Comparison of ENCODE assay signal across 8 cellular contexts in the genomic region with DNA sequence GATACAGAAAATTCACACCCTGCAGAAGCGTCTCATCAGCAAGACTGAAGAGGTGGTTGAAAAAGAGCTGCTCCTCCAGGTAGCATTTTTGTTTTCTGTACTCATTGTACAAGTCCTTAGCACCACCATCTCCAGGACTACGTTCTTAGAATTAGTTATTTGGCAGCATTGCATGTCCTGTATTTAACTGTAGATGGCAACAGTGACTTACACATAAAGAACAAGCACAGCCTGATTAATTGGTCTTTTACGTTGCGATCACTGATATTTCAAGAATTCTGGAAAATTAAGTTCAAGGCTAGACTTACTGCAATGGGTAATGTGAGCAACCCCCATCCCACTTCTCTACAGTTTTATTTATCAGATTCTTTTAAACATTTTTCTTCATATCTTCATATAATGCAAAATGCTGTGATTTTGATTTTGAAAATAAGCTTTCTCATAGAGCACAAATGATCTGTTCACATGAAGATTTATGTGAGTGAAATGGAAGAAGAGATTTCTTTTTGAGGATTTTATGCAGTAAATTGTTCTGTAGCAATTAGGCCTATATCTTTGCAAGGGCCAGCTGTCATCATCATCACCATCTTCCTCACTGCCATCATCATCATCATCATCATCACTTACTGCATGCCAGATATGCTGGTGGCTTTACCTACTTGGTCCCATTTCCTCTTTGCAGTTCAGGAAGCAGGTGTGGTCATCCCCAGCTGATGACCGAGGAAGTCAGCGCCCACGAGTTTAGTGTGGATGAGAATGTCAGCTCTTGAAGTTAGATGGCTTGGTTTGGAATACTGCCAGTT. TPM values are rescaled to one million over a fixed set of nuclear protein-coding genes. Genes with fewer than 3 reads are reported as not detected.
DNase-seq lines count a peak whose midpoint lies in the region; ATAC-seq and TF ChIP-seq lines count a peak whose summit lies in the region.

No MANE protein-coding gene starts in this region.

- H3K4me3 ChIP-seq in adipocyte (ENCODE audit: low read length) = no peak overlapping the region
- H3K4me3 ChIP-seq in left lung = no peak overlapping the region

- H3K36me3 ChIP-seq in adipocyte (ENCODE audit: control insufficient read depth, insufficient read depth, low read length, severe bottlenecking) (no peaks in the 10 kb centered on the region), left lung (no peaks in the 10 kb centered on the region)

- no peak overlapping the region for H3K27ac Mint-ChIP-seq in activated T-cell treated with anti-CD3 and anti-CD28 coated beads, Interleukin-2, amount 50 U/mL, for 72 hours

- TF ChIP-seq CTCF in left lung (IDR thresholded peaks at IDR 0.05) = peak in 1 of 2 donors; percentile 48

- H3K27me3 ChIP-seq in adipocyte (replicated peaks; ENCODE audit: control insufficient read depth, insufficient read depth, low read length) (no peaks in the 10 kb centered on the region), left lung (no peaks in the 10 kb centered on the region)

- H3K27me3 Mint-ChIP-seq in activated T-cell treated with anti-CD3 and anti-CD28 coated beads, Interleukin-2, amount 50 U/mL, for 72 hours (ENCODE audit: low read depth) = peaks cover 15% of the 10 kb centered on the region
- peaks cover 20% of the 10 kb centered on the region for H3K27me3 Mint-ChIP-seq in activated T-cell treated with anti-CD3 and anti-CD28 coated beads, Interleukin-2, amount 50 U/mL, for 4 hours (ENCODE audit: low read depth)

- peak; percentile 70 for ATAC-seq in left lung
- ATAC-seq in activated T-cell treated with anti-CD3 and anti-CD28 coated beads, Interleukin-2, amount 50 U/mL, for 72 hours (replicated peaks in 1 of 2) = no peak
- ATAC-seq in activated T-cell treated with anti-CD3 and anti-CD28 coated beads, Interleukin-2, amount 50 U/mL, for 4 hours = no peak

- no peak overlapping the region for H3K4me3 Mint-ChIP-seq in activated T-cell treated with anti-CD3 and anti-CD28 coated beads, Interleukin-2, amount 50 U/mL, for 72 hours
- H3K4me3 Mint-ChIP-seq in activated T-cell treated with anti-CD3 and anti-CD28 coated beads, Interleukin-2, amount 50 U/mL, for 4 hours = no peak overlapping the region

- H3K4me1 ChIP-seq in adipocyte (ENCODE audit: control insufficient read depth, insufficient read depth, low read length) (no peaks in the 10 kb centered on the region), left lung (no peaks in the 10 kb centered on the region)

- no peaks in the 10 kb centered on the region for H3K4me1 Mint-ChIP-seq in activated T-cell treated with anti-CD3 and anti-CD28 coated beads, Interleukin-2, amount 50 U/mL, for 72 hours (ENCODE audit: low read depth)
- no peaks in the 10 kb centered on the region for H3K4me1 Mint-ChIP-seq in activated T-cell treated with anti-CD3 and anti-CD28 coated beads, Interleukin-2, amount 50 U/mL, for 4 hours (ENCODE audit: low read depth)

- H3K9me3 Mint-ChIP-seq in activated T-cell treated with anti-CD3 and anti-CD28 coated beads, Interleukin-2, amount 50 U/mL, for 72 hours = no peaks in the 10 kb centered on the region
- no peaks in the 10 kb centered on the region for H3K9me3 Mint-ChIP-seq in activated T-cell treated with anti-CD3 and anti-CD28 coated beads, Interleukin-2, amount 50 U/mL, for 4 hours

- H3K9ac ChIP-seq in adipocyte (ENCODE audit: low read length) = no peak overlapping the region

- intact Hi-C loops in left lung (cut with DNase I) = no loop called here

- DNase-seq in EL (peak; percentile 59), HS-5 (ENCODE audit: low read depth) (peak; percentile 8), adipocyte (ENCODE audit: low read depth) (peak; percentile 72), left lung (no peak), T-helper 9 cell (no peak)
- no peak for DNase-seq in activated T-cell treated with anti-CD3 and anti-CD28 coated beads, Interleukin-2, amount 50 U/mL, for 72 hours
- no peak for DNase-seq in activated CD8-positive, alpha-beta memory T cell treated with anti-CD3 and anti-CD28 coated beads, Interleukin-2, amount 50 U/mL, for 48 hours
- no peak for DNase-seq in activated T-cell treated with anti-CD3 and anti-CD28 coated beads, Interleukin-2, amount 50 U/mL, for 4 hours

- H3K27ac ChIP-seq in left lung = no peak overlapping the region

- H3K36me3 Mint-ChIP-seq in activated T-cell treated with anti-CD3 and anti-CD28 coated beads, Interleukin-2, amount 50 U/mL, for 72 hours (ENCODE audit: insufficient read depth in 2 of 2) = no peaks in the 10 kb centered on the region
- no peaks in the 10 kb centered on the region for H3K36me3 Mint-ChIP-seq in activated T-cell treated with anti-CD3 and anti-CD28 coated beads, Interleukin-2, amount 50 U/mL, for 4 hours (ENCODE audit: insufficient read depth)

- H3K9me3 ChIP-seq in adipocyte (ENCODE audit: control insufficient read depth, low read length) = no peaks in the 10 kb centered on the region
- no peaks in the 10 kb centered on the region for H3K9me3 ChIP-seq in left lung

RNA-seq across cellular contexts. Expression of gene CFAP58, which starts 53.3 kb away (rescaled TPM):
- under 1 TPM; 0.29 to 0.79 TPM for total RNA-seq in left lung
- total RNA-seq in activated T-cell treated with anti-CD3 and anti-CD28 coated beads, Interleukin-2, amount 50 U/mL, for 72 hours = 1 to 10 TPM in 1 of 2 donors, under 1 TPM in 1; 0.72 to 1.1 TPM
- total RNA-seq in activated T-cell treated with anti-CD3 and anti-CD28 coated beads, Interleukin-2, amount 50 U/mL, for 4 hours = not detected

Comparison
In these comparisons a context has a peak if more than half of its experiments do, and no peak if none do; other contexts are left out.
1. DNase-seq: peak in EL (single experiment), HS-5 (single experiment) and adipocyte (single experiment); none in left lung (0 of 2), activated T-cell treated with anti-CD3 and anti-CD28 coated beads, Interleukin-2, amount 50 U/mL, for 72 hours (0 of 2), activated CD8-positive, alpha-beta memory T cell treated with anti-CD3 and anti-CD28 coated beads, Interleukin-2, amount 50 U/mL, for 48 hours (single experiment), activated T-cell treated with anti-CD3 and anti-CD28 coated beads, Interleukin-2, amount 50 U/mL, for 4 hours (single experiment) and T-helper 9 cell (single experiment).